8 cellular contexts compared by ENCODE assay signal in the genomic region with DNA sequence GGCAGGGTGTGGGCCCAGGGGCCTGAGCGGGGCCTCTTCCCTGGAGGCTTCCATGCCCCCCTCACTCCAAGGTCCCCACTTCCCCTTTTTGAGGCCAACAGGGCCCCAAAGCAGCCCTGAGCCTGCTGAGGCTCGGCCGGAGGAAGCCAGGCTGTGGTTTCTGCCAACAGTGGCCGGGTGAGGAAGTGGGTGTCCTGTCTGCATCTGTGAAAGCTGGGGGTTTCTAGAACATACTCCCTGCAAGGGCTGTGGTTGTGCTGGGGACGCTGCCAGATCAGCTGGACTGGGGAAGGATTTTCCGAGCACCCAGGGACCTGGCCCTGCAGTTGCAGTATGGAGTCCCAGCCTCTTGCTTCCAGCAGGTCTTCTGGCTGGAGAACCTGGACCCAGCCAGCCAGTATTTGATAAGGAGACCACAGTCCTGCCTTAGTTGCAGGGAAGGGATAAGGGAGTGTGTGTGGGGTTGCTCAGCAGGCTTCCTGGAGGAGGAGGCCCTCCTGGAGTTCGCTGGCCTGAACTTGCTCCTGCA. TPM values are rescaled to one million over a fixed set of nuclear protein-coding genes. Genes with fewer than 3 reads are reported as not detected.
DNase-seq lines count a peak whose midpoint lies in the region; ATAC-seq lines count a peak whose summit lies in the region.

No MANE protein-coding gene starts in this region.

- intact Hi-C loops in left ventricle myocardium superior (cut with micrococcal nuclease): no loop called here

- peak; percentile 88 for ATAC-seq in GM21576 (IDR thresholded peaks at IDR 0.05; ENCODE audit: unreplicated experiment)
- ATAC-seq in left ventricle myocardium superior: peak; percentile 78

- DNase-seq in GDM1 (lab: John Stamatoyannopoulos, UW) (peak; percentile 92), LHCN-M2 (ENCODE audit: low read depth) (peak; percentile 46), activated T-helper 1 cell treated with Interleukin-2 at 50 U/mL for 16 hours (ENCODE audit: low read depth) (peak; percentile 43), left ventricle myocardium superior (peak; percentile 79), NCI-H2029 treated with DMSO at 0.1 percent for 48 hours (lab: John Stamatoyannopoulos, UW) (no peak), hepatic stellate cell (ENCODE audit: low spot score) (no peak)
- peak; percentile 68 for DNase-seq in stimulated activated CD8-positive, alpha-beta memory T cell treated with anti-CD3 and anti-CD28 coated beads, Interleukin-4, amount 100 ng/mL, for 48 hours

RNA-seq across cellular contexts. Expression of a gene that starts 15.7 kb away (rescaled TPM):
- total RNA-seq in LHCN-M2 (2014; rRNA removed) (38.5 and 40.7 TPM in 2 replicates), left ventricle myocardium superior (8.3 TPM)
- polyA plus RNA-seq in LHCN-M2 (2012): 12.4 TPM

Comparison
In these comparisons a context has a peak if more than half of its experiments do, and no peak if none do; other contexts are left out.
1. DNase-seq: peak in GDM1 (single experiment), LHCN-M2 (single experiment), activated T-helper 1 cell treated with Interleukin-2 at 50 U/mL for 16 hours (single experiment), left ventricle myocardium superior (single experiment) and stimulated activated CD8-positive, alpha-beta memory T cell treated with anti-CD3 and anti-CD28 coated beads, Interleukin-4, amount 100 ng/mL, for 48 hours (single experiment); none in NCI-H2029 treated with DMSO at 0.1 percent for 48 hours (single experiment) and hepatic stellate cell (single experiment).